Comparison of ENCODE assay signal across 18 cellular contexts in the genomic region with DNA sequence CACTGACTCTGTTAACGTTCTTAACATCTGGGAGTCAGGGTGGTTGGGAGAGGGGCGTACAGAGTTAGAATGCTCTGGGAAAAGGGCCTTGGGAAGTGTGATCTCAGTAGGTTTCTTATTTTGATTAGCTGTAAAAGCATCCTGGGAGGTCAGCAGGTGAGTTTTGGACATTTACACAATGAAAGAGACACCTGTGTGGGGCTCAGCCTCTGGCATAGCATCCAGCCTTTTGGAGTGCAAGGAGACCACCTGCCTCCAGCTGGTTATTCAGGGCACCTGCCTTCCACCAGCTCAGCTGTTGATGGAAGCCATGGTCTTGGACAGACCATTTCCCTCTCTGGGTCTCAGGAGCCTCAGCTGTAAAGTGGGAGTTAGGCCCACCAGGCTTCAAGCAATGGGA. TPM values are rescaled to one million over a fixed set of nuclear protein-coding genes. Genes with fewer than 3 reads are reported as not detected.
DNase-seq lines count a peak whose midpoint lies in the region; ATAC-seq and TF ChIP-seq lines count a peak whose summit lies in the region.
"Had no signal": no experiment of that assay in that cellular context is flagged by ENCODE, and none has a peak within 500 bp of the region (broad histone marks: within the 10 kb centered on the region; RNA-seq: fewer than 3 reads in every experiment).

No MANE protein-coding gene starts in this region.

- H3F3A ChIP-seq in GM23338 (replicated peaks; ENCODE audit: low read depth) = no peaks in the 10 kb centered on the region
- H3F3A ChIP-seq in SK-N-SH (replicated peaks; ENCODE audit: insufficient read depth) = peaks cover 4% of the 10 kb centered on the region

- no peaks in the 10 kb centered on the region for H3K9me3 Mint-ChIP-seq in GM23338
- no peaks in the 10 kb centered on the region; a peak in 1 of 5 replicates for H3K9me3 Mint-ChIP-seq in H9
- H3K9me3 Mint-ChIP-seq: CD4-positive, alpha-beta T cell had no signal

- H3K4me3 Mint-ChIP-seq in GM23338 = no peak overlapping the region
- H3K4me3 Mint-ChIP-seq in H9 = no peak overlapping the region
- H3K4me3 Mint-ChIP-seq: CD4-positive, alpha-beta T cell had no signal

- H3K23ac ChIP-seq in neuronal stem cell (ENCODE audit: low read depth, low read length, poor library complexity) (no peak overlapping the region), H9 (ENCODE audit: insufficient read length, low read depth, low read length) (no peak overlapping the region)

- H2AFZ ChIP-seq in GM23338 = no peak overlapping the region
- H2AFZ ChIP-seq in SK-N-SH (ENCODE audit: low read depth) = no peak overlapping the region
- H2AFZ ChIP-seq in neuronal stem cell (ENCODE audit: low read length) = no peak overlapping the region
- H2AFZ ChIP-seq in H9 (ENCODE audit: low read length) = no peak overlapping the region

- intact Hi-C loops in esophagus muscularis mucosa (cut with DNase I) = no loop called here

- ATAC-seq in GM23338 = no peak
- ATAC-seq in HG03108 (IDR thresholded peaks at IDR 0.05; ENCODE audit: unreplicated experiment) = no peak
- no peak for ATAC-seq in foreskin keratinocyte
- ATAC-seq: K562 had no signal

- TF ChIP-seq CTCF in GM23338 (conservative IDR thresholded peaks at IDR 0.05; ENCODE audit: low read depth in 2 of 2) = no peak
- TF ChIP-seq CTCF in SK-N-SH (IDR thresholded peaks at IDR 0.05) = no peak
- no peak for TF ChIP-seq CTCF in esophagus muscularis mucosa (IDR thresholded peaks at IDR 0.05)
- no peak for TF ChIP-seq CTCF in foreskin keratinocyte (conservative IDR thresholded peaks at IDR 0.05)
- TF ChIP-seq CTCF in H9 (conservative IDR thresholded peaks at IDR 0.05) = no peak

- H4K8ac ChIP-seq in neuronal stem cell (ENCODE audit: low read depth, low read length) = no peak overlapping the region
- no peak overlapping the region for H4K8ac ChIP-seq in H9 (replicated peaks; ENCODE audit: insufficient read length, low read depth, low read length)

- H2BK20ac ChIP-seq in H9 (ENCODE audit: low read depth, low read length, poor library complexity, severe bottlenecking) = no peak overlapping the region

- H4K91ac ChIP-seq in neuronal stem cell (ENCODE audit: low read depth, low read length, poor library complexity) = no peak overlapping the region
- H4K91ac ChIP-seq in H9 (ENCODE audit: insufficient read length, low read depth, low read length) = no peak overlapping the region

- no peaks in the 10 kb centered on the region for H3K23me2 ChIP-seq in H9 (ENCODE audit: insufficient read length, low read depth, low read length, poor library complexity, severe bottlenecking)

- peak overlapping the region; percentile 52 for H3K18ac ChIP-seq in neuronal stem cell (ENCODE audit: low read length)
- no peak overlapping the region for H3K18ac ChIP-seq in H9 (ENCODE audit: insufficient read length, low read depth, low read length)

- no peaks in the 10 kb centered on the region for H3K27me3 ChIP-seq in GM23338 (ENCODE audit: insufficient read depth)
- H3K27me3 ChIP-seq in SK-N-SH (ENCODE audit: insufficient read depth) = no peaks in the 10 kb centered on the region
- no peaks in the 10 kb centered on the region for H3K27me3 ChIP-seq in esophagus muscularis mucosa
- H3K27me3 ChIP-seq in neuronal stem cell (ENCODE audit: control insufficient read depth in 3 of 3, insufficient read depth in 3 of 3, low read depth in 1 of 3, low read length in 3 of 3) = peaks cover 0 to 6% (median 1%) of the 10 kb centered on the region in 3 experiments
- no peaks in the 10 kb centered on the region for H3K27me3 ChIP-seq in foreskin keratinocyte
- H3K27me3 ChIP-seq in H9 (ENCODE audit: insufficient read depth, low read length) = no peaks in the 10 kb centered on the region

- WGBS in SK-N-SH (ENCODE audit: low lambda C conversion rate) = 88% methylated on average over 2 of the region's 2 CpGs
- 96% methylated on average over 2 of the region's 2 CpGs for WGBS in esophagus muscularis mucosa
- WGBS in neuronal stem cell (ENCODE audit: extremely low coverage in 2 of 2, insufficient read length in 2 of 2, insufficient replicate concordance in 1 of 2), 2 donors = no CpG with 5 or more reads among the region's 2 CpGs
- WGBS in H9 (ENCODE audit: extremely low coverage, insufficient read length, low lambda C conversion rate) = no CpG with 5 or more reads among the region's 2 CpGs

- H2BK5ac ChIP-seq in neuronal stem cell (ENCODE audit: low read length) = peak overlapping the region; percentile 60
- H2BK5ac ChIP-seq in H9 (ENCODE audit: insufficient read length, low read length) = no peak overlapping the region

- H3K79me1 ChIP-seq in neuronal stem cell (ENCODE audit: low read depth, low read length) (no peaks in the 10 kb centered on the region), H9 (ENCODE audit: insufficient read depth, low read depth, low read length, poor library complexity, severe bottlenecking) (no peaks in the 10 kb centered on the region)

- no peak overlapping the region for H3K56ac ChIP-seq in H9 (ENCODE audit: insufficient read length, low read depth, low read length)

- H3K27me3 Mint-ChIP-seq in GM23338 (ENCODE audit: insufficient read depth, low read depth, poor library complexity) (peaks cover 11% of the 10 kb centered on the region), H9 (ENCODE audit: low read depth) (peaks cover 2% of the 10 kb centered on the region)
- H3K27me3 Mint-ChIP-seq: CD4-positive, alpha-beta T cell had no signal

- no peak overlapping the region for H3K4me2 ChIP-seq in GM23338
- peak overlapping the region; percentile 16; the same call in 1 of the 2 replicates for H3K4me2 ChIP-seq in SK-N-SH
- no peak overlapping the region for H3K4me2 ChIP-seq in neuronal stem cell (ENCODE audit: insufficient read depth, low read length, poor library complexity, severe bottlenecking)
- H3K4me2 ChIP-seq in H9 (ENCODE audit: insufficient read depth, insufficient read length, low read length) = no peak overlapping the region

- no peaks in the 10 kb centered on the region for H3K79me2 ChIP-seq in GM23338 (replicated peaks; ENCODE audit: insufficient read depth)
- no peaks in the 10 kb centered on the region for H3K79me2 ChIP-seq in SK-N-SH (ENCODE audit: insufficient read depth)
- no peaks in the 10 kb centered on the region for H3K79me2 ChIP-seq in H9 (ENCODE audit: insufficient read depth, low read length)

- TF ChIP-seq RAD21 in SK-N-SH (IDR thresholded peaks at IDR 0.05; ENCODE audit: low read length) = no peak

- H3K9me3 ChIP-seq in SK-N-SH (no peaks in the 10 kb centered on the region), esophagus muscularis mucosa (no peaks in the 10 kb centered on the region), neuronal stem cell (replicated peaks in 1 of 2; ENCODE audit: control insufficient read depth in 2 of 2, insufficient read depth in 1 of 2, low read depth in 1 of 2, low read length in 2 of 2) (no peaks in the 10 kb centered on the region), H9 (ENCODE audit: control insufficient read depth, low read depth, low read length) (no peaks in the 10 kb centered on the region)
- H3K9me3 ChIP-seq: HAP-1 had no signal

- H3K14ac ChIP-seq in neuronal stem cell (ENCODE audit: low read length) (no peak overlapping the region), H9 (ENCODE audit: insufficient read depth, low read length) (no peak overlapping the region)

- H4K20me1 ChIP-seq in GM23338 (replicated peaks; ENCODE audit: insufficient read depth) (no peaks in the 10 kb centered on the region), SK-N-SH (ENCODE audit: insufficient read depth) (no peaks in the 10 kb centered on the region), H9 (ENCODE audit: control insufficient read depth, insufficient read depth, insufficient read length) (no peaks in the 10 kb centered on the region)

- H2BK12ac ChIP-seq in neuronal stem cell (ENCODE audit: low read length) (no peak overlapping the region), H9 (ENCODE audit: insufficient read length, low read depth, low read length) (no peak overlapping the region)

- H2BK120ac ChIP-seq in neuronal stem cell (ENCODE audit: low read depth, low read length) (no peak overlapping the region), H9 (ENCODE audit: low read depth, low read length, poor library complexity, severe bottlenecking) (no peak overlapping the region)

- H3K36me3 ChIP-seq in GM23338 (ENCODE audit: insufficient read depth) = no peaks in the 10 kb centered on the region
- H3K36me3 ChIP-seq in SK-N-SH (replicated peaks in 1 of 2; ENCODE audit: control insufficient read depth in 1 of 2, insufficient read depth in 2 of 2, low read length in 1 of 2) = no peaks in the 10 kb centered on the region
- H3K36me3 ChIP-seq in esophagus muscularis mucosa = no peaks in the 10 kb centered on the region
- H3K36me3 ChIP-seq in neuronal stem cell (replicated peaks in 1 of 2; ENCODE audit: control insufficient read depth in 2 of 2, insufficient read depth in 2 of 2, low read length in 2 of 2) = no peaks in the 10 kb centered on the region
- H3K36me3 ChIP-seq: HAP-1 had no signal

- H3K4me3 ChIP-seq in GM23338 = no peak overlapping the region
- no peak overlapping the region for H3K4me3 ChIP-seq in SK-N-SH (ENCODE audit: low read depth in 2 of 2, low read length in 1 of 2)
- no peak overlapping the region for H3K4me3 ChIP-seq in esophagus muscularis mucosa
- H3K4me3 ChIP-seq in neuronal stem cell (ENCODE audit: low read length in 2 of 2) = no peak overlapping the region
- H3K4me3 ChIP-seq: HAP-1, K562 had no signal

- H4K5ac ChIP-seq in H9 (ENCODE audit: insufficient read length, low read depth, low read length) = no peak overlapping the region

- H2AK5ac ChIP-seq in neuronal stem cell (ENCODE audit: low read depth, low read length) = peak overlapping the region; percentile 36
- no peak overlapping the region for H2AK5ac ChIP-seq in H9 (ENCODE audit: insufficient read length, low read length)

- peaks cover 30% of the 10 kb centered on the region for H3K4me1 Mint-ChIP-seq in GM23338
- H3K4me1 Mint-ChIP-seq in H9 = peaks cover 13 to 30% of the 10 kb centered on the region in 2 experiments

- POLR2A ChIA-PET in SK-N-SH (lab: Yijun Ruan, JAX) = no interaction called here

- CTCF ChIA-PET in SK-N-SH (lab: Yijun Ruan, JAX) = interaction anchor here (0.8 to 1.2 kb wide), 4 partner anchors 81 to 253 kb away, joined by 3 to 5 read pairs (median 4); no protein-coding TSS in a partner anchor

- no peak overlapping the region for H3T11ph ChIP-seq in H9 (ENCODE audit: low read length)

- H3K4me1 ChIP-seq in GM23338 (ENCODE audit: insufficient read depth) (peaks cover 8% of the 10 kb centered on the region; the same call in 1 of the 2 replicates), SK-N-SH (ENCODE audit: control insufficient read depth in 1 of 2, insufficient read depth in 2 of 2, low read depth in 1 of 2, low read length in 1 of 2) (0 out of 4 replicates have a peak, but pooled peaks cover 0 to 5% of the 10 kb centered on the region in 2 experiments), esophagus muscularis mucosa (peaks cover 0 to 10% (median 5%) of the 10 kb centered on the region in 4 donors), neuronal stem cell (ENCODE audit: control insufficient read depth in 2 of 2, insufficient read depth in 1 of 2, low read depth in 1 of 2, low read length in 2 of 2) (peaks cover 7 to 9% of the 10 kb centered on the region in 2 donors), foreskin keratinocyte (no peaks in the 10 kb centered on the region), H9 (ENCODE audit: insufficient read depth, low read length) (peaks cover 2% of the 10 kb centered on the region; the same call in 1 of the 2 replicates)
- H3K4me1 ChIP-seq: HAP-1 had no signal

- DNase-seq in GM23338 (ENCODE audit: low spot score) (no peak), SK-N-SH (no peak), esophagus muscularis mucosa (ENCODE audit: extremely low spot score) (peak; percentile 81), neuronal stem cell (ENCODE audit: low spot score) (no peak), SKM-1 (lab: John Stamatoyannopoulos, UW; ENCODE audit: unreplicated experiment) (no peak), foreskin keratinocyte (no peak), H9 (no peak)
- DNase-seq: AML-193; CD4-positive, alpha-beta T cell; DMS153; DMS79; GDM1; GOT3 had no signal

- H3K36me3 Mint-ChIP-seq in GM23338 (ENCODE audit: low read depth) (no peaks in the 10 kb centered on the region), H9 (ENCODE audit: insufficient read depth in 1 of 3, low read depth in 3 of 3) (no peaks in the 10 kb centered on the region)

- H3K27ac ChIP-seq in GM23338 (ENCODE audit: low read depth) (no peak overlapping the region), SK-N-SH (ENCODE audit: low read depth in 2 of 2, low read length in 1 of 2) (peak overlapping the region in 1 of 2 experiments; percentile 38; a peak in 1 of 4 replicates), esophagus muscularis mucosa (replicated peaks in 1 of 4) (no peak overlapping the region), neuronal stem cell (replicated peaks; ENCODE audit: low read length) (no peak overlapping the region), foreskin keratinocyte (no peak overlapping the region), H9 (ENCODE audit: insufficient read length, low read depth, low read length) (no peak overlapping the region)
- H3K27ac ChIP-seq: C4-2B, HL-60 had no signal

- TF ChIP-seq EP300 in SK-N-SH (IDR thresholded peaks at IDR 0.05; ENCODE audit: borderline replicate concordance in 1 of 2, low read depth in 1 of 2, low read length in 1 of 2) (no peak), esophagus muscularis mucosa (IDR thresholded peaks at IDR 0.05) (no peak)

- H3K9me2 ChIP-seq in GM23338 (ENCODE audit: insufficient read depth) (no peaks in the 10 kb centered on the region), SK-N-SH (no peaks in the 10 kb centered on the region)

- H3K4ac ChIP-seq in neuronal stem cell (ENCODE audit: low read length) (no peak overlapping the region), H9 (ENCODE audit: low read depth, low read length) (no peak overlapping the region)

- H3K27ac Mint-ChIP-seq in GM23338 (0 out of 2 replicates have a peak overlapping the region, but pooled peaks have one; percentile 26), H9 (no peak overlapping the region)
- H3K27ac Mint-ChIP-seq: CD4-positive, alpha-beta T cell had no signal

- no peak for TF ChIP-seq POLR2A in esophagus muscularis mucosa (IDR thresholded peaks at IDR 0.05; ENCODE audit: low read depth)

- H3K9ac ChIP-seq in SK-N-SH (no peak overlapping the region), neuronal stem cell (ENCODE audit: low read depth, low read length, poor library complexity) (no peak overlapping the region), H9 (ENCODE audit: extremely low read depth, insufficient read length, low read length) (no peak overlapping the region)

- no peak overlapping the region for H2BK15ac ChIP-seq in neuronal stem cell (ENCODE audit: low read length)
- no peak overlapping the region for H2BK15ac ChIP-seq in H9 (ENCODE audit: low read depth, low read length)

RNA-seq across cellular contexts. Expression of a gene that starts 49.7 kb away (rescaled TPM):
- total RNA-seq in GM23338 (2014; rRNA removed; shearing (Covaris generic)) = 123 and 126 TPM in 2 replicates
- polyA plus RNA-seq in GM23338 (2016; fragmentation: Nextera tagmentation; extraction: Ambion mirVana) (83.8 and 91.1 TPM in 2 replicates), SK-N-SH (2012; rRNA removed) (29.3 and 34.9 TPM in 2 replicates), foreskin keratinocyte (9.5 and 15.3 TPM in 2 replicates)
- 53.4 and 60.7 TPM in 2 replicates for polyA plus RNA-seq in SK-N-SH (2012; cell fraction: cytosol; rRNA removed)
- 28.1 and 33.0 TPM in 2 replicates for polyA plus RNA-seq in SK-N-SH (2012; cell fraction: nucleus; rRNA removed)
- total RNA-seq in esophagus muscularis mucosa (100 to 1,000 TPM in 1 of 4 donors, 10 to 100 TPM in 3; 46.9 to 101 (median 73.9) TPM), foreskin keratinocyte (12.0 and 15.4 TPM in 2 replicates), H9 (2021) (115 and 116 TPM in 2 replicates)
- polyA plus RNA-seq in neuronal stem cell (2013, experiment 1 of 2) = 32.3 TPM
- polyA plus RNA-seq in neuronal stem cell (2013, experiment 2 of 2) = 32.1 TPM
